27 cellular contexts compared by ENCODE assay signal in the genomic region with DNA sequence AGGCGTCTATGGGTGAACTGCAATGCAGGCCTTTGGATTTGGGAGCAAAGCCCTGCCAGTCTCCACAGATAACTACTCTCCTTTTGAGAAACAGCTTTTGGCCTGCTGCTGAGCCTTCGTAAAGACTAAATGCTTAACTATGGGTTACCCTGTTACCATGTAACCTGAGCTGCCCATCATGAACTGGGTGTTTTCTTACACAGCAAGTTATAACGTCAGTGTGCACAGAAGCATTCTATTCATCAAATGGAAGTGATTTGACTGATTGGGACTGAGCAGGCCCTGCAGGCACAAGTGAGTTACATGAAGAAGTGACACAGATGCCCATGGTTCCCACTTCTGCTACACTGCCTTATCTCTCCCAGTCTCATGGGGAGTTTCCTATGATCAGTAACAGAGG.
A peak's percentile ranks its signal among the peaks of the same experiment; 100 is the strongest.
DNase-seq lines count a peak whose midpoint lies in the region; ATAC-seq and TF ChIP-seq lines count a peak whose summit lies in the region.
"Had no signal": no experiment of that assay in that cellular context is flagged by ENCODE, and none has a peak within 500 bp of the region (broad histone marks: within the 10 kb centered on the region; RNA-seq: fewer than 3 reads in every experiment).

No MANE protein-coding gene starts in this region.

- no peaks in the 10 kb centered on the region for H3K9me3 ChIP-seq in left lung
- H3K9me3 ChIP-seq: colonic mucosa, tibial nerve had no signal

- TF ChIP-seq CTCF in type B pancreatic cell (conservative IDR thresholded peaks at IDR 0.05), result no peak
- no peak for TF ChIP-seq CTCF in left lung (IDR thresholded peaks at IDR 0.05)
- no peak for TF ChIP-seq CTCF in GM13976 (IDR thresholded peaks at IDR 0.05; ENCODE audit: borderline replicate concordance, control extremely low read depth, extremely low read depth, insufficient read depth, missing control alignments)

- no peaks in the 10 kb centered on the region for H3K36me3 ChIP-seq in left lung
- H3K36me3 ChIP-seq: BLaER1 treated with 17β-estradiol and CSF1 and Interleukin-3, amounts not matched to agents 10 nM and 100 nM; colonic mucosa; tibial nerve had no signal

- intact Hi-C loops in left lung (cut with DNase I), result no loop called here

- in situ Hi-C loops in GM13976 (cut with MboI; ENCODE audit: low sequenced_read_pairs, unreplicated experiment), result no loop called here

- peaks cover 3% of the 10 kb centered on the region for H3K27me3 Mint-ChIP-seq in type B pancreatic cell
- H3K27me3 Mint-ChIP-seq: activated CD4-positive, alpha-beta T cell treated with anti-CD3 and anti-CD28 coated beads, Interleukin-2, amount 10 ng/mL, durations not matched to agents 7 days and 5 days; activated naive CD8-positive, alpha-beta T cell had no signal

- no peak overlapping the region for H3K27ac ChIP-seq in left lung
- H3K27ac ChIP-seq: BLaER1 treated with 17β-estradiol and CSF1 and Interleukin-3, amounts not matched to agents 10 nM and 100 nM; colonic mucosa; epithelial cell of prostate; tibial nerve had no signal

- peaks cover 6% of the 10 kb centered on the region for H3K9me3 Mint-ChIP-seq in type B pancreatic cell
- H3K9me3 Mint-ChIP-seq: stimulated activated effector memory CD8-positive, alpha-beta T cell treated with anti-CD3 and anti-CD28 coated beads, Interleukin-12 subunit alpha, Interleukin-12 subunit beta, amount 100 ng/mL, for 72 hours had no signal

- H3K27ac Mint-ChIP-seq in type B pancreatic cell, result peak overlapping the region; percentile 6
- H3K27ac Mint-ChIP-seq: activated CD4-positive, alpha-beta T cell treated with anti-CD3 and anti-CD28 coated beads, Interleukin-2, amount 10 ng/mL, durations not matched to agents 7 days and 5 days; activated naive CD8-positive, alpha-beta T cell; nephron progenitor cell; stimulated activated effector memory CD8-positive, alpha-beta T cell treated with anti-CD3 and anti-CD28 coated beads, Interleukin-12 subunit alpha, Interleukin-12 subunit beta, amount 100 ng/mL, for 72 hours; WTC11 had no signal

- no peak for ATAC-seq in left lung
- ATAC-seq: left colon; stimulated activated effector memory CD8-positive, alpha-beta T cell treated with anti-CD3 and anti-CD28 coated beads, Interleukin-12 subunit alpha, Interleukin-12 subunit beta, amount 100 ng/mL, for 72 hours; WTC11 had no signal

- H3K4me1 Mint-ChIP-seq in type B pancreatic cell (ENCODE audit: unreplicated experiment), result peaks cover 48% of the 10 kb centered on the region
- H3K4me1 Mint-ChIP-seq: activated CD4-positive, alpha-beta T cell treated with anti-CD3 and anti-CD28 coated beads, Interleukin-2, amount 10 ng/mL, durations not matched to agents 7 days and 5 days; stimulated activated effector memory CD8-positive, alpha-beta T cell treated with anti-CD3 and anti-CD28 coated beads, Interleukin-12 subunit alpha, Interleukin-12 subunit beta, amount 100 ng/mL, for 72 hours had no signal

- no peaks in the 10 kb centered on the region for H3K4me1 ChIP-seq in left lung
- H3K4me1 ChIP-seq: colonic mucosa had no signal

- no peaks in the 10 kb centered on the region for H3K36me3 Mint-ChIP-seq in type B pancreatic cell
- H3K36me3 Mint-ChIP-seq: activated naive CD8-positive, alpha-beta T cell; stimulated activated effector memory CD8-positive, alpha-beta T cell treated with anti-CD3 and anti-CD28 coated beads, Interleukin-12 subunit alpha, Interleukin-12 subunit beta, amount 100 ng/mL, for 72 hours; WTC11 had no signal

- peak; percentile 18 for DNase-seq in NCI-H1436 (lab: John Stamatoyannopoulos, UW)
- DNase-seq in NCI-H2171 treated with DMSO at 0.1 percent for 48 hours (lab: John Stamatoyannopoulos, UW), result peak; percentile 79
- peak; percentile 18 for DNase-seq in SK-N-DZ (ENCODE audit: low spot score)
- DNase-seq in type B pancreatic cell (ENCODE audit: extremely low spot score, unreplicated experiment), result no peak
- DNase-seq in GM19240 (ENCODE audit: insufficient read length, low spot score), result no peak
- no peak for DNase-seq in left lung
- no peak for DNase-seq in GM13976 (ENCODE audit: low spot score)
- DNase-seq: activated CD4-positive, alpha-beta T cell treated with anti-CD3 and anti-CD28 coated beads, Interleukin-2, amount 10 ng/mL, durations not matched to agents 7 days and 5 days; aorta; colonic mucosa; DMS79 treated with DMSO at 0.1 percent for 48 hours; effector CD8-positive, alpha-beta T cell; GDM1; left colon; mesenchymal stem cell; NCI-H1105 treated with DMSO at 0.1 percent for 48 hours; NCI-H2107; nephron progenitor cell; SIG-M5; SW 1271; T-helper 9 cell had no signal

- H3K4me3 ChIP-seq in left lung, result no peak overlapping the region
- H3K4me3 ChIP-seq: BLaER1 treated with 17β-estradiol and CSF1 and Interleukin-3, amounts not matched to agents 10 nM and 100 nM; colonic mucosa; tibial nerve had no signal

- no peak overlapping the region for H3K4me3 Mint-ChIP-seq in type B pancreatic cell
- H3K4me3 Mint-ChIP-seq: activated CD4-positive, alpha-beta T cell treated with anti-CD3 and anti-CD28 coated beads, Interleukin-2, amount 10 ng/mL, durations not matched to agents 7 days and 5 days; activated naive CD8-positive, alpha-beta T cell; nephron progenitor cell; stimulated activated effector memory CD8-positive, alpha-beta T cell treated with anti-CD3 and anti-CD28 coated beads, Interleukin-12 subunit alpha, Interleukin-12 subunit beta, amount 100 ng/mL, for 72 hours; WTC11 had no signal

- H3K27me3 ChIP-seq in left lung, result no peaks in the 10 kb centered on the region
- H3K27me3 ChIP-seq: BLaER1 treated with 17β-estradiol and CSF1 and Interleukin-3, amounts not matched to agents 10 nM and 100 nM; colonic mucosa; tibial nerve had no signal

Comparison
In these comparisons a context has a peak if more than half of its experiments do, and no peak if none do; other contexts are left out.
1. DNase-seq: peak in NCI-H1436 (single experiment), NCI-H2171 treated with DMSO at 0.1 percent for 48 hours (single experiment) and SK-N-DZ (single experiment); none in type B pancreatic cell (single experiment), GM19240 (single experiment), left lung (0 of 2) and GM13976 (single experiment).